Comparison of ENCODE assay signal across 25 cellular contexts in genomic region chr3:77071806-77072205, GRCh38. TPM values are rescaled to one million over a fixed set of nuclear protein-coding genes. Genes with fewer than 3 reads are reported as not detected.
"Had no signal": no experiment of that assay in that cellular context is flagged by ENCODE, and none has a peak within 500 bp of the region (broad histone marks: within the 10 kb centered on the region; RNA-seq: fewer than 3 reads in every experiment).

No MANE protein-coding gene starts in this region.

- H2AFZ ChIP-seq: hepatocyte had no signal

- H3K9me3 ChIP-seq: colonic mucosa, esophagus squamous epithelium, left lung, lower lobe of right lung, pancreas, prostate gland, right lobe of liver, suprapubic skin, thyroid gland had no signal

- H3K4me2 ChIP-seq: hepatocyte had no signal

- H3K36me3 ChIP-seq: colonic mucosa, esophagus squamous epithelium, left lung, lower lobe of right lung, pancreas, prostate gland, right lobe of liver, suprapubic skin, thyroid gland had no signal

- H3K27me3 ChIP-seq: colonic mucosa, esophagus squamous epithelium, foreskin keratinocyte, hepatocyte, left lung, pancreas, right lobe of liver, suprapubic skin, thyroid gland had no signal

- H3K27me3 Mint-ChIP-seq: memory B cell, type B pancreatic cell had no signal

- FAIRE-seq: islet of Langerhans, pancreas, urothelium cell line had no signal

- H3K36me3 Mint-ChIP-seq: memory B cell; mesothelial cell of epicardium; natural killer cell; stimulated activated effector memory CD8-positive, alpha-beta T cell treated with anti-CD3 and anti-CD28 coated beads, Interleukin-12 subunit alpha, Interleukin-12 subunit beta, amount 100 ng/mL, for 72 hours; type B pancreatic cell had no signal

- H3K4me1 ChIP-seq: colonic mucosa, foreskin keratinocyte, left lung, lower lobe of right lung, pancreas, prostate gland, right lobe of liver, suprapubic skin, thyroid gland had no signal

- DNase-seq: colonic mucosa; dermis blood vessel endothelial cell; esophagus squamous epithelium; foreskin keratinocyte; head of caudate nucleus; left lung; lower lobe of right lung; natural killer cell; occipital lobe; right lobe of liver; stimulated activated CD4-positive, alpha-beta T cell treated with anti-CD3 and anti-CD28 coated beads, Interleukin-4, amount 100 ng/mL, for 1 hour; stimulated activated CD8-positive, alpha-beta memory T cell treated with anti-CD3 and anti-CD28 coated beads, Interleukin-4, amount 100 ng/mL, for 48 hours; stimulated activated naive CD8-positive, alpha-beta T cell treated with anti-CD3 and anti-CD28 coated beads, Interleukin-15, Interleukin-2, amounts not matched to agents 100 U/mL and 50 U/mL, for 24 hours; thyroid gland had no signal

- ATAC-seq: foreskin keratinocyte; left lung; lower lobe of right lung; natural killer cell; right lobe of liver; stimulated activated effector memory CD8-positive, alpha-beta T cell treated with anti-CD3 and anti-CD28 coated beads, Interleukin-12 subunit alpha, Interleukin-12 subunit beta, amount 100 ng/mL, for 72 hours; stimulated activated naive CD8-positive, alpha-beta T cell treated with anti-CD3 and anti-CD28 coated beads, Interleukin-15, Interleukin-2, amounts not matched to agents 100 U/mL and 50 U/mL, for 24 hours had no signal

- H3K4me1 Mint-ChIP-seq: memory B cell; natural killer cell; stimulated activated effector memory CD8-positive, alpha-beta T cell treated with anti-CD3 and anti-CD28 coated beads, Interleukin-12 subunit alpha, Interleukin-12 subunit beta, amount 100 ng/mL, for 72 hours had no signal

- H3K9me3 Mint-ChIP-seq: memory B cell, mesothelial cell of epicardium, type B pancreatic cell had no signal

- H3K27ac Mint-ChIP-seq: memory B cell; mesothelial cell of epicardium; natural killer cell; stimulated activated effector memory CD8-positive, alpha-beta T cell treated with anti-CD3 and anti-CD28 coated beads, Interleukin-12 subunit alpha, Interleukin-12 subunit beta, amount 100 ng/mL, for 72 hours; type B pancreatic cell had no signal

- H3K4me3 Mint-ChIP-seq: memory B cell; mesothelial cell of epicardium; natural killer cell; stimulated activated effector memory CD8-positive, alpha-beta T cell treated with anti-CD3 and anti-CD28 coated beads, Interleukin-12 subunit alpha, Interleukin-12 subunit beta, amount 100 ng/mL, for 72 hours; type B pancreatic cell had no signal

- H3K27ac ChIP-seq: colonic mucosa, esophagus squamous epithelium, foreskin keratinocyte, hepatocyte, left lung, lower lobe of right lung, pancreas, prostate gland, right lobe of liver, suprapubic skin, thyroid gland had no signal

- H3K4me3 ChIP-seq: colonic mucosa, esophagus squamous epithelium, hepatocyte, left lung, lower lobe of right lung, pancreas, prostate gland, right lobe of liver, suprapubic skin, thyroid gland had no signal

RNA-seq across cellular contexts. Expression of gene ROBO2, which starts 31.9 kb away (rescaled TPM):
- total RNA-seq: dermis blood vessel endothelial cell, myocyte, natural killer cell had no signal
